ENCODE assay signal across 1 cellular context in genomic region chr3:71583569-71584215, GRCh38.
TF ChIP-seq lines count a peak whose summit lies in the region.

FOXP1 (minus strand) TSS chr3:71583728; CDS start chr3:71198381, 385,347 bp downstream.

TF ChIP-seq in HepG2, 621 proteins besides CTCF, POLR2A, EP300 and RAD21 (continued from another document and continues in another):
- TF ChIP-seq BCL3 (CRISPR knock-in tag; IDR thresholded peaks at IDR 0.05) = no peak
- no peak for TF ChIP-seq ATF5 (CRISPR knock-in tag; IDR thresholded peaks at IDR 0.05; ENCODE audit: low read depth)
- TF ChIP-seq HMGA1 (CRISPR knock-in tag; conservative IDR thresholded peaks at IDR 0.05) = no peak
- TF ChIP-seq MAFF (IDR thresholded peaks at IDR 0.05; ENCODE audit: low read depth, low read length) = no peak
- no peak for TF ChIP-seq RERE (CRISPR knock-in tag; IDR thresholded peaks at IDR 0.05; ENCODE audit: low read depth)
- TF ChIP-seq WIZ (CRISPR knock-in tag; IDR thresholded peaks at IDR 0.05) = no peak
- no peak for TF ChIP-seq TRAFD1 (CRISPR knock-in tag; IDR thresholded peaks at IDR 0.05; ENCODE audit: borderline replicate concordance)
- no peak for TF ChIP-seq HHEX (CRISPR knock-in tag; IDR thresholded peaks at IDR 0.05)
- 0 out of 2 replicates have a peak, but pooled peaks have one; percentile 14 for TF ChIP-seq ATF3 (CRISPR knock-in tag; IDR thresholded peaks at IDR 0.05)
- 0 out of 2 replicates have a peak, but pooled peaks have one; percentile 21 for TF ChIP-seq DMAP1 (CRISPR knock-in tag; IDR thresholded peaks at IDR 0.05)
- peak; percentile 39; the same call in 1 of the 2 replicates for TF ChIP-seq SALL2 (CRISPR knock-in tag; IDR thresholded peaks at IDR 0.05)
- TF ChIP-seq ZMYM4 (CRISPR knock-in tag; IDR thresholded peaks at IDR 0.05) = no peak
- TF ChIP-seq ZFY (CRISPR knock-in tag; IDR thresholded peaks at IDR 0.05) = peak; percentile 49
- TF ChIP-seq ZNF354B (CRISPR knock-in tag; IDR thresholded peaks at IDR 0.05) = no peak
- TF ChIP-seq KAT8 (CRISPR knock-in tag; IDR thresholded peaks at IDR 0.05) = peak; percentile 37; the same call in 1 of the 2 replicates
- no peak for TF ChIP-seq ZNF615 (CRISPR knock-in tag; IDR thresholded peaks at IDR 0.05; ENCODE audit: borderline replicate concordance)
- TF ChIP-seq ZNF629 (CRISPR knock-in tag; conservative IDR thresholded peaks at IDR 0.05) = no peak
- no peak for TF ChIP-seq FOXK2 (IDR thresholded peaks at IDR 0.05)
- no peak for TF ChIP-seq MEF2D (CRISPR knock-in tag; IDR thresholded peaks at IDR 0.05)
- no peak for TF ChIP-seq ZBTB37 (CRISPR knock-in tag; IDR thresholded peaks at IDR 0.05)
- 0 out of 2 replicates have a peak, but pooled peaks have one; percentile 58 for TF ChIP-seq HMG20B (CRISPR knock-in tag; conservative IDR thresholded peaks at IDR 0.05)
- no peak for TF ChIP-seq ZSCAN31 (CRISPR knock-in tag; IDR thresholded peaks at IDR 0.05; ENCODE audit: low read depth)
- TF ChIP-seq ATF4 (CRISPR knock-in tag; IDR thresholded peaks at IDR 0.05) = 0 out of 4 replicates have a peak, but pooled peaks of 1 of the 2 experiments have one; percentile 3
- TF ChIP-seq POLR2AphosphoS2 (IDR thresholded peaks at IDR 0.05; ENCODE audit: low read depth, low read length) = no peak
- peak; percentile 6; the same call in 1 of the 2 replicates for TF ChIP-seq AKAP8 (CRISPR knock-in tag; IDR thresholded peaks at IDR 0.05)
- TF ChIP-seq YEATS2 (CRISPR knock-in tag; IDR thresholded peaks at IDR 0.05; ENCODE audit: borderline replicate concordance) = no peak
- no peak for TF ChIP-seq ZNF562 (CRISPR knock-in tag; IDR thresholded peaks at IDR 0.05; ENCODE audit: borderline replicate concordance)
- TF ChIP-seq CERS6 (CRISPR knock-in tag; IDR thresholded peaks at IDR 0.05) = no peak
- no peak for TF ChIP-seq ZNF691 (CRISPR knock-in tag; IDR thresholded peaks at IDR 0.05; ENCODE audit: borderline replicate concordance, low read depth)
- TF ChIP-seq ZNF296 (CRISPR knock-in tag; conservative IDR thresholded peaks at IDR 0.05) = no peak
- no peak for TF ChIP-seq HES4 (CRISPR knock-in tag; IDR thresholded peaks at IDR 0.05; ENCODE audit: borderline replicate concordance)
- TF ChIP-seq ZNF234 (CRISPR knock-in tag; conservative IDR thresholded peaks at IDR 0.05) = no peak
- no peak for TF ChIP-seq SMC3 (IDR thresholded peaks at IDR 0.05; ENCODE audit: low read length)
- no peak for TF ChIP-seq AKNA (CRISPR knock-in tag; IDR thresholded peaks at IDR 0.05; ENCODE audit: borderline replicate concordance)
- no peak for TF ChIP-seq TCF7L2 (IDR thresholded peaks at IDR 0.05; ENCODE audit: low read depth, low read length)
- TF ChIP-seq HOXA5 (CRISPR knock-in tag; IDR thresholded peaks at IDR 0.05) = no peak
- peak; percentile 61 for TF ChIP-seq ZFX (CRISPR knock-in tag; IDR thresholded peaks at IDR 0.05; ENCODE audit: low read depth)
- no peak for TF ChIP-seq ZNF160 (CRISPR knock-in tag; IDR thresholded peaks at IDR 0.05)
- TF ChIP-seq ZNF784 (CRISPR knock-in tag; IDR thresholded peaks at IDR 0.05; ENCODE audit: borderline replicate concordance) = no peak
- TF ChIP-seq ZC3H13 (CRISPR knock-in tag; IDR thresholded peaks at IDR 0.05) = no peak
